35 cellular contexts compared by ENCODE assay signal in genomic region chr2:73910873-73911547, GRCh38. TPM values are rescaled to one million over a fixed set of nuclear protein-coding genes. Genes with fewer than 3 reads are reported as not detected.
"Had no signal": no experiment of that assay in that cellular context is flagged by ENCODE, and none has a peak within 500 bp of the region (broad histone marks: within the 10 kb centered on the region; RNA-seq: fewer than 3 reads in every experiment).

No MANE protein-coding gene starts in this region.

- H3K4me3 Mint-ChIP-seq: activated B cell treated with CpG ODN at 0.5 μM for 24 hours; activated CD4-positive, alpha-beta memory T cell treated with anti-CD3 and anti-CD28 coated beads for 36 hours; activated CD4-positive, alpha-beta T cell treated with anti-CD3 and anti-CD28 coated beads, Interleukin-2, amount 10 ng/mL, durations not matched to agents 24 days and 14 days; activated CD8-positive, alpha-beta T cell treated with anti-CD3 and anti-CD28 coated beads for 36 hours; activated naive CD4-positive, alpha-beta T cell treated with anti-CD3 and anti-CD28 coated beads for 36 hours; activated naive CD8-positive, alpha-beta T cell treated with anti-CD3 and anti-CD28 coated beads for 36 hours; activated T-cell treated with anti-CD3 and anti-CD28 coated beads, Interleukin-2, amount 50 U/mL, for 4 hours; activated T-cell treated with anti-CD3 and anti-CD28 coated beads, Interleukin-2, amount 50 U/mL, for 72 hours; activated T-helper 1 cell treated with anti-CD3 and anti-CD28 coated beads, Interleukin-12 subunit alpha, Interleukin-12 subunit beta, Interleukin-2, Interleukin-4 antibody, amounts not matched to agents 30 ng/mL and 10 ng/mL and 1 ng/mL, durations not matched to agents 14 hours and 24 hours and 36 hours; activated T-helper 17 cell treated with anti-CD3 and anti-CD28 coated beads, Interleukin-2, amount 50 U/mL, for 72 hours; T-cell; T-helper 17 cell; T-helper 2 cell treated with Interferon-gamma antibody and Interleukin-4, amounts not matched to agents 5 μg/mL and 100 μg/mL, for 36 hours had no signal

- H3K36me3 ChIP-seq: adrenal gland, breast epithelium had no signal

- H3K9me3 ChIP-seq: adrenal gland, body of pancreas, breast epithelium had no signal

- H3K27ac Mint-ChIP-seq: activated B cell treated with CpG ODN at 0.5 μM for 24 hours; activated CD4-positive, alpha-beta memory T cell treated with anti-CD3 and anti-CD28 coated beads for 36 hours; activated CD4-positive, alpha-beta T cell treated with anti-CD3 and anti-CD28 coated beads, Interleukin-2, amount 10 ng/mL, durations not matched to agents 24 days and 14 days; activated CD8-positive, alpha-beta T cell treated with anti-CD3 and anti-CD28 coated beads for 36 hours; activated naive CD4-positive, alpha-beta T cell treated with anti-CD3 and anti-CD28 coated beads for 36 hours; activated naive CD4-positive, alpha-beta T cell treated with anti-CD3 and anti-CD28 coated beads, Interleukin-2, amount 50 U/mL, for 72 hours; activated naive CD8-positive, alpha-beta T cell treated with anti-CD3 and anti-CD28 coated beads for 36 hours; activated T-cell treated with anti-CD3 and anti-CD28 coated beads, Interleukin-2, amount 50 U/mL, for 72 hours; activated T-helper 1 cell treated with anti-CD3 and anti-CD28 coated beads, Interleukin-12 subunit alpha, Interleukin-12 subunit beta, Interleukin-2, Interleukin-4 antibody, amounts not matched to agents 30 ng/mL and 10 ng/mL and 1 ng/mL, durations not matched to agents 14 hours and 24 hours and 36 hours; activated T-helper 17 cell treated with anti-CD3 and anti-CD28 coated beads, Interleukin-2, amount 50 U/mL, for 72 hours; T-cell; T-helper 17 cell; T-helper 2 cell treated with Interferon-gamma antibody and Interleukin-4, amounts not matched to agents 5 μg/mL and 100 μg/mL, for 36 hours had no signal

- H3K27ac ChIP-seq: adrenal gland, body of pancreas, brain microvascular endothelial cell, VCaP had no signal

- H3K4me1 ChIP-seq: adrenal gland, body of pancreas, breast epithelium had no signal

- H3K36me3 Mint-ChIP-seq: activated CD4-positive, alpha-beta memory T cell treated with anti-CD3 and anti-CD28 coated beads for 36 hours; activated naive CD4-positive, alpha-beta T cell treated with anti-CD3 and anti-CD28 coated beads, Interleukin-2, amount 50 U/mL, for 72 hours; activated naive CD8-positive, alpha-beta T cell treated with anti-CD3 and anti-CD28 coated beads for 36 hours; T-cell had no signal

- H3K9me3 Mint-ChIP-seq: activated B cell treated with CpG ODN at 0.5 μM for 24 hours; activated CD4-positive, alpha-beta memory T cell treated with anti-CD3 and anti-CD28 coated beads for 36 hours; activated CD4-positive, alpha-beta T cell treated with anti-CD3 and anti-CD28 coated beads, Interleukin-2, amount 10 ng/mL, durations not matched to agents 24 days and 14 days; activated CD8-positive, alpha-beta T cell treated with anti-CD3 and anti-CD28 coated beads for 36 hours; activated naive CD4-positive, alpha-beta T cell treated with anti-CD3 and anti-CD28 coated beads for 36 hours; activated naive CD4-positive, alpha-beta T cell treated with anti-CD3 and anti-CD28 coated beads, Interleukin-2, amount 50 U/mL, for 72 hours; activated naive CD8-positive, alpha-beta T cell treated with anti-CD3 and anti-CD28 coated beads for 36 hours; activated T-cell treated with anti-CD3 and anti-CD28 coated beads, Interleukin-2, amount 50 U/mL, for 4 hours; activated T-cell treated with anti-CD3 and anti-CD28 coated beads, Interleukin-2, amount 50 U/mL, for 72 hours; activated T-helper 1 cell treated with anti-CD3 and anti-CD28 coated beads, Interleukin-12 subunit alpha, Interleukin-12 subunit beta, Interleukin-2, Interleukin-4 antibody, amounts not matched to agents 30 ng/mL and 10 ng/mL and 1 ng/mL, durations not matched to agents 14 hours and 24 hours and 36 hours; activated T-helper 17 cell treated with anti-CD3 and anti-CD28 coated beads, Interleukin-2, amount 50 U/mL, for 72 hours; T-cell; T-helper 2 cell treated with Interferon-gamma antibody and Interleukin-4, amounts not matched to agents 5 μg/mL and 100 μg/mL, for 36 hours had no signal

- H3K27me3 ChIP-seq: body of pancreas, brain microvascular endothelial cell, breast epithelium had no signal

- H3K4me3 ChIP-seq: adrenal gland, body of pancreas, breast epithelium had no signal

- H3K27me3 Mint-ChIP-seq: activated B cell treated with CpG ODN at 0.5 μM for 24 hours; activated CD4-positive, alpha-beta memory T cell treated with anti-CD3 and anti-CD28 coated beads for 36 hours; activated CD4-positive, alpha-beta T cell treated with anti-CD3 and anti-CD28 coated beads, Interleukin-2, amount 10 ng/mL, durations not matched to agents 24 days and 14 days; activated CD8-positive, alpha-beta T cell treated with anti-CD3 and anti-CD28 coated beads for 36 hours; activated naive CD8-positive, alpha-beta T cell treated with anti-CD3 and anti-CD28 coated beads for 36 hours; activated T-helper 17 cell treated with anti-CD3 and anti-CD28 coated beads, Interleukin-2, amount 50 U/mL, for 72 hours; T-cell; T-helper 17 cell had no signal

- ATAC-seq: activated CD8-positive, alpha-beta T cell treated with anti-CD3 and anti-CD28 coated beads for 36 hours; activated naive CD4-positive, alpha-beta T cell treated with anti-CD3 and anti-CD28 coated beads, Interleukin-2, amount 50 U/mL, for 72 hours; activated T-cell treated with anti-CD3 and anti-CD28 coated beads, Interleukin-2, amount 50 U/mL, for 4 hours; activated T-cell treated with anti-CD3 and anti-CD28 coated beads, Interleukin-2, amount 50 U/mL, for 72 hours; activated T-helper 17 cell treated with anti-CD3 and anti-CD28 coated beads, Interleukin-2, amount 50 U/mL, for 72 hours; body of pancreas; T-cell; T-helper 17 cell had no signal

- DNase-seq: activated B cell treated with CpG ODN at 0.5 μM for 24 hours; activated CD4-positive, alpha-beta memory T cell treated with anti-CD3 and anti-CD28 coated beads for 36 hours; activated CD4-positive, alpha-beta T cell treated with anti-CD3 and anti-CD28 coated beads for 4 hours; activated CD4-positive, alpha-beta T cell treated with anti-CD3 and anti-CD28 coated beads, Interleukin-2, amount 10 ng/mL, durations not matched to agents 24 days and 14 days; activated CD4-positive, alpha-beta T cell treated with anti-CD3 and anti-CD28 coated beads, Interleukin-2, amount 50 U/mL, for 1 hour; activated CD4-positive, alpha-beta T cell treated with anti-CD3 and anti-CD28 coated beads, Interleukin-2, amount 50 U/mL, for 4 hours; activated CD4-positive, CD25-positive, alpha-beta regulatory T cell treated with anti-CD3 and anti-CD28 coated beads, Interleukin-2, amount 50 U/mL, for 72 hours; activated CD8-positive, alpha-beta memory T cell treated with anti-CD3 and anti-CD28 coated beads, Interleukin-2, amount 50 U/mL, for 4 hours; activated CD8-positive, alpha-beta T cell treated with anti-CD3 and anti-CD28 coated beads for 36 hours; activated effector memory CD4-positive, alpha-beta T cell treated with anti-CD3 and anti-CD28 coated beads, Interleukin-2, amount 50 U/mL, for 16 hours; activated gamma-delta T cell treated with Interleukin-2 at 50 U/mL for 16 hours; activated naive CD4-positive, alpha-beta T cell; activated naive CD4-positive, alpha-beta T cell treated with anti-CD3 and anti-CD28 coated beads for 36 hours; activated naive CD4-positive, alpha-beta T cell treated with anti-CD3 and anti-CD28 coated beads, Interleukin-2, amount 50 U/mL, for 16 hours; activated naive CD8-positive, alpha-beta T cell treated with anti-CD3 and anti-CD28 coated beads for 36 hours; activated T-cell treated with anti-CD3 and anti-CD28 coated beads for 4 hours; activated T-cell treated with anti-CD3 and anti-CD28 coated beads, Interleukin-2, amount 50 U/mL, for 1 hour; activated T-cell treated with anti-CD3 and anti-CD28 coated beads, Interleukin-2, amount 50 U/mL, for 4 hours; activated T-cell treated with anti-CD3 and anti-CD28 coated beads, Interleukin-2, amount 50 U/mL, for 72 hours; adrenal gland; amniotic stem cell; aorta; body of pancreas; brain microvascular endothelial cell; central memory CD4-positive, alpha-beta T cell; T-cell; T-helper 17 cell; T-helper 9 cell had no signal

RNA-seq across cellular contexts. Expression of gene ACTG2, which starts 18.2 kb away (rescaled TPM):
- total RNA-seq: activated B cell treated with CpG ODN at 0.5 μM for 24 hours; activated CD4-positive, alpha-beta memory T cell treated with anti-CD3 and anti-CD28 coated beads for 36 hours; activated CD4-positive, alpha-beta T cell treated with anti-CD3 and anti-CD28 coated beads, Interleukin-2, amount 10 ng/mL, durations not matched to agents 24 days and 14 days; activated naive CD4-positive, alpha-beta T cell treated with anti-CD3 and anti-CD28 coated beads for 36 hours; activated T-helper 17 cell treated with anti-CD3 and anti-CD28 coated beads, Interleukin-2, amount 50 U/mL, for 72 hours; T-helper 1 cell treated with Interleukin-12 subunit alpha and Interleukin-12 subunit beta and Interleukin-4 antibody, amounts not matched to agents 30 ng/mL and 1 ng/mL, for 36 hours; T-helper 17 cell had no signal
